ENCODE assay signal across 8 cellular contexts in the genomic region with DNA sequence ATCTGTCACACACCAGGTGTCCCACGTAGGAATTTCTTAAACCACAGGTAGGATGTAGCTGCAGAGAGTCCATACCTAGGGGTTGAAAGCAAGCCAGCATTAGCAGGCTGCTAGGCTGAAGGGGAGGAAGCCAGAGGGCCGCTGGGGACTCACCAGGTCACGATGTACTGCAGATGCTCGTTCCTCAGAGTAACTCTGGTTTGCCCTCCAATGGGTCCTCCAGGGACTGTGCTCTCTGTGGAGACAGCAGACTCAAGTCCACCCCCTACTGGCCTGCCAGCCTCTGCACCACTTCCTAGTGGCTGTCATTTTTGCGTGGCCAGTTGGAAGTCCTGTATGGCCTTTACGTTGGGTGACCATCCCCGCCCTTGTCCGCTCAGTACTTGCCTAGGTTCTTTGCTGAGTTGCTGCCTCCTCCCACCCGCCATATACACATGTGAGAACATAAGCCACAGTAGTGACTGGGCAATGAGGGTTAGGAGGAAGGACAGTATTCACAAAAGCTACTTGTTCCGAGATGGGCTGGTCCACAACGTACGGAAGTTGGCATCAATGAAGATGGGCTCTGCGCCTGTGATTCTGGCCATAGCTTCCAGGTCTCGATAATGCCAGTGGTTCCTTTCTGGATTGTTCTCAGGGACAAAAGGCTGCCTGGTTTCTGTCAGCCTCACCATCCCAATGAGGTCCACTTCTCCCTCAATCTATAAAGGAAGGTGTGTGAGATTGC. TPM values are rescaled to one million over a fixed set of nuclear protein-coding genes. Genes with fewer than 3 reads are reported as not detected.
DNase-seq lines count a peak whose midpoint lies in the region; ATAC-seq, FAIRE-seq and TF ChIP-seq lines count a peak whose summit lies in the region.

No MANE protein-coding gene starts in this region.

- peak; percentile 33 for ATAC-seq in GM12878
- no peak for ATAC-seq in activated T-helper 17 cell treated with anti-CD3 and anti-CD28 coated beads, Interleukin-2, amount 50 U/mL, for 72 hours (replicated peaks)

- H3K36me3 Mint-ChIP-seq in activated T-helper 17 cell treated with anti-CD3 and anti-CD28 coated beads, Interleukin-2, amount 50 U/mL, for 72 hours (ENCODE audit: low read depth): peaks cover 61% of the 10 kb centered on the region

- no peak overlapping the region for H2AFZ ChIP-seq in PC-9
- no peak overlapping the region for H2AFZ ChIP-seq in GM12878 (ENCODE audit: control insufficient read depth, low read depth, low read length)
- H2AFZ ChIP-seq in mesenchymal stem cell (ENCODE audit: low read depth, low read length): no peak overlapping the region

- no peaks in the 10 kb centered on the region for H3K27me3 ChIP-seq in PC-9 (ENCODE audit: insufficient read depth, low read depth)
- no peaks in the 10 kb centered on the region for H3K27me3 ChIP-seq in GM12878 (replicated peaks in 1 of 2; ENCODE audit: control insufficient read depth in 2 of 2, insufficient read depth in 2 of 2, low read length in 1 of 2)
- no peaks in the 10 kb centered on the region for H3K27me3 ChIP-seq in mesenchymal stem cell (ENCODE audit: control insufficient read depth in 1 of 2, insufficient read depth in 1 of 2, low read length in 2 of 2)
- no peaks in the 10 kb centered on the region for H3K27me3 ChIP-seq in ascending aorta

- H3K9me3 ChIP-seq in PC-9 (ENCODE audit: insufficient read depth, low read depth) (no peaks in the 10 kb centered on the region), GM12878 (replicated peaks; ENCODE audit: control insufficient read depth, insufficient read depth, low read length) (no peaks in the 10 kb centered on the region), mesenchymal stem cell (ENCODE audit: control insufficient read depth, low read length) (no peaks in the 10 kb centered on the region), ascending aorta (no peaks in the 10 kb centered on the region)

- H3K4me1 Mint-ChIP-seq in activated T-helper 17 cell treated with anti-CD3 and anti-CD28 coated beads, Interleukin-2, amount 50 U/mL, for 72 hours: peaks cover 22% of the 10 kb centered on the region

- H3K36me3 ChIP-seq in PC-9 (ENCODE audit: low read depth): peaks cover 41% of the 10 kb centered on the region
- peaks cover 22 to 43% of the 10 kb centered on the region in 2 experiments for H3K36me3 ChIP-seq in GM12878 (ENCODE audit: control insufficient read depth in 2 of 2, insufficient read depth in 2 of 2, low read length in 1 of 2)
- H3K36me3 ChIP-seq in mesenchymal stem cell (ENCODE audit: control insufficient read depth in 1 of 2, insufficient read depth in 2 of 2, low read depth in 1 of 2, low read length in 2 of 2): peaks cover 51 to 58% of the 10 kb centered on the region in 2 experiments
- peaks cover 41% of the 10 kb centered on the region in 2 donors for H3K36me3 ChIP-seq in ascending aorta

- H3K4me3 ChIP-seq in PC-9: no peak overlapping the region
- no peak overlapping the region for H3K4me3 ChIP-seq in GM12878
- H3K4me3 ChIP-seq in mesenchymal stem cell (ENCODE audit: insufficient read depth in 1 of 2, low read depth in 1 of 2, low read length in 2 of 2): no peak overlapping the region
- no peak overlapping the region for H3K4me3 ChIP-seq in ascending aorta

- H3K27ac Mint-ChIP-seq in activated T-helper 17 cell treated with anti-CD3 and anti-CD28 coated beads, Interleukin-2, amount 50 U/mL, for 72 hours: no peak overlapping the region

- TF ChIP-seq CTCF in GM13976 (IDR thresholded peaks at IDR 0.05; ENCODE audit: borderline replicate concordance, control extremely low read depth, extremely low read depth, insufficient read depth, missing control alignments) (peak; percentile 41), PC-9 (conservative IDR thresholded peaks at IDR 0.05) (peak; percentile 67), GM12878 (IDR thresholded peaks at IDR 0.05 in 2 of 3, conservative IDR thresholded peaks at IDR 0.05 in 1 of 3; ENCODE audit: control insufficient read depth in 2 of 3, extremely low read depth in 1 of 3, insufficient read depth in 1 of 3, low read depth in 3 of 3, low read length in 3 of 3) (peak; percentile 51 to 79 (median 58)), ascending aorta (IDR thresholded peaks at IDR 0.05) (peak in 1 of 3 experiments; percentile 15)

- H4K20me1 ChIP-seq in PC-9 (ENCODE audit: insufficient read depth) (peaks cover 44% of the 10 kb centered on the region), GM12878 (ENCODE audit: control insufficient read depth, insufficient read depth) (no peaks in the 10 kb centered on the region; the same call in 1 of the 2 replicates)

- H4K8ac ChIP-seq in mesenchymal stem cell (ENCODE audit: low read length): no peak overlapping the region

- H3K23ac ChIP-seq in mesenchymal stem cell (ENCODE audit: low read length in 2 of 2): no peak overlapping the region

- H3K9ac ChIP-seq in GM12878 (ENCODE audit: control insufficient read depth, insufficient read depth, low read length) (no peak overlapping the region), mesenchymal stem cell (ENCODE audit: low read length) (peak overlapping the region; percentile 100)

- in situ Hi-C loops in GM13976 (cut with MboI; ENCODE audit: low sequenced_read_pairs, unreplicated experiment): no loop called here
- in situ Hi-C loops in GM12878 (cut with MboI): no loop called here

- no peak for TF ChIP-seq RAD21 in GM12878 (IDR thresholded peaks at IDR 0.05; ENCODE audit: insufficient read depth, low read depth, low read length)

- intact Hi-C loops in PC-9 (cut with micrococcal nuclease; ENCODE audit: unreplicated experiment): no loop called here
- intact Hi-C loops in GM12878 (cut with micrococcal nuclease; ENCODE audit: unreplicated experiment): no loop called here
- intact Hi-C loops in ascending aorta (cut with DNase I): no loop called here

- peak; percentile 62 for DNase-seq in AG20443 (ENCODE audit: low spot score)
- peak; percentile 62 for DNase-seq in GM13976 (ENCODE audit: low spot score)
- DNase-seq in PC-9: peak in 1 of 2 experiments; percentile 54
- no peak for DNase-seq in GM12878 (ENCODE audit: low read depth, low spot score)
- peak; percentile 66 for DNase-seq in mesenchymal stem cell
- DNase-seq in ascending aorta (ENCODE audit: low spot score in 2 of 2): no peak
- no peak for DNase-seq in activated CD4-positive, CD25-positive, alpha-beta regulatory T cell treated with anti-CD3 and anti-CD28 coated beads, Interleukin-2, amount 50 U/mL, for 72 hours

- peaks cover 15% of the 10 kb centered on the region for H3K79me1 ChIP-seq in mesenchymal stem cell (replicated peaks; ENCODE audit: low read length, poor library complexity, severe bottlenecking)

- no peaks in the 10 kb centered on the region for H3K27me3 Mint-ChIP-seq in activated T-helper 17 cell treated with anti-CD3 and anti-CD28 coated beads, Interleukin-2, amount 50 U/mL, for 72 hours

- 74% methylated on average over 14 of the region's 14 CpGs for WGBS in GM12878 (ENCODE audit: insufficient coverage, insufficient replicate concordance, low lambda C conversion rate, missing lambda C conversion rate)
- 82% methylated on average over 14 of the region's 14 CpGs for WGBS in mesenchymal stem cell

- no peak overlapping the region for H2BK5ac ChIP-seq in mesenchymal stem cell (ENCODE audit: low read depth, low read length, poor library complexity, severe bottlenecking)

- no peak overlapping the region for H2BK120ac ChIP-seq in mesenchymal stem cell (ENCODE audit: low read depth, low read length)

- RAD21 ChIA-PET in GM12878 (lab: Charles Lee; ENCODE audit: unreplicated experiment): no interaction called here

- H2AK5ac ChIP-seq in mesenchymal stem cell (ENCODE audit: low read length, severe bottlenecking): no peak overlapping the region

- H3K79me2 ChIP-seq in PC-9 (ENCODE audit: low read depth): peaks cover 55% of the 10 kb centered on the region
- H3K79me2 ChIP-seq in GM12878 (ENCODE audit: control insufficient read depth, insufficient read depth, low read length): peaks cover 48% of the 10 kb centered on the region

- CTCF ChIA-PET in PC-9 (lab: Charles Lee) (interaction anchor here (1.0 kb wide), 1 partner anchor 164 kb away, joined by 7 read pairs; no protein-coding TSS in a partner anchor), GM12878 (lab: Yijun Ruan, JAX) (interaction anchor here (1.0 to 1.8 kb wide), 4 partner anchors 14 to 134 kb away, joined by 3 to 4 read pairs (median 4); no protein-coding TSS in a partner anchor)

- peaks cover 21% of the 10 kb centered on the region for H3K4me1 ChIP-seq in PC-9 (replicated peaks; ENCODE audit: insufficient read depth)
- H3K4me1 ChIP-seq in GM12878 (ENCODE audit: control insufficient read depth, insufficient read depth, low read length): peaks cover 6% of the 10 kb centered on the region
- H3K4me1 ChIP-seq in mesenchymal stem cell (ENCODE audit: control insufficient read depth, insufficient read depth, low read depth, low read length): peaks cover 18% of the 10 kb centered on the region
- H3K4me1 ChIP-seq in ascending aorta: peaks cover 9 to 26% of the 10 kb centered on the region in 2 donors

- no peak for FAIRE-seq in GM12878 (lab: Jason Lieb, UNC)

- H3K4me2 ChIP-seq in PC-9 (no peak overlapping the region), GM12878 (ENCODE audit: control insufficient read depth, insufficient read depth) (no peak overlapping the region), mesenchymal stem cell (ENCODE audit: low read length, poor library complexity, severe bottlenecking) (no peak overlapping the region)

- no peak overlapping the region for H3K18ac ChIP-seq in mesenchymal stem cell (ENCODE audit: low read depth in 1 of 2, low read length in 2 of 2)

- peaks cover 70% of the 10 kb centered on the region for H3F3A ChIP-seq in PC-9 (ENCODE audit: insufficient read depth, low read depth)

- TF ChIP-seq EP300 in GM12878 (IDR thresholded peaks at IDR 0.05; ENCODE audit: borderline replicate concordance in 1 of 2, control insufficient read depth in 1 of 2, low read depth in 2 of 2, low read length in 2 of 2): no peak

- no peak overlapping the region for H2BK15ac ChIP-seq in mesenchymal stem cell (ENCODE audit: low read depth, poor library complexity, severe bottlenecking)

- SMC1A ChIA-PET in GM12878 (lab: Charles Lee; ENCODE audit: uncharacterized antibody, unreplicated experiment): no interaction called here

- no peaks in the 10 kb centered on the region for H3K9me2 ChIP-seq in PC-9 (ENCODE audit: insufficient read depth)

- no peak overlapping the region for H3K4me3 Mint-ChIP-seq in activated T-helper 17 cell treated with anti-CD3 and anti-CD28 coated beads, Interleukin-2, amount 50 U/mL, for 72 hours

- no peak overlapping the region for H3K14ac ChIP-seq in mesenchymal stem cell (ENCODE audit: low read length in 2 of 2)

- H3K9me3 Mint-ChIP-seq in activated T-helper 17 cell treated with anti-CD3 and anti-CD28 coated beads, Interleukin-2, amount 50 U/mL, for 72 hours: no peaks in the 10 kb centered on the region

- no peak overlapping the region for H4K91ac ChIP-seq in mesenchymal stem cell (ENCODE audit: low read length)

- H3K4ac ChIP-seq in mesenchymal stem cell (ENCODE audit: low read depth in 1 of 2, low read length in 2 of 2): no peak overlapping the region

- POLR2A ChIA-PET in PC-9 (lab: Charles Lee; ENCODE audit: unreplicated experiment): interaction anchor here (0.6 to 0.9 kb wide), 2 partner anchors 108 to 167 kb away, joined by 4 to 6 read pairs; partner anchors contain the start of gene CACFD1
- POLR2A ChIA-PET in GM12878 (lab: Charles Lee): interaction anchor here (0.7 to 0.9 kb wide), 2 partner anchors 20 to 111 kb away, joined by 3 to 4 read pairs; no protein-coding TSS in a partner anchor

- H2BK12ac ChIP-seq in mesenchymal stem cell (ENCODE audit: low read length in 2 of 2): no peak overlapping the region

- TF ChIP-seq POLR2A in GM12878 (IDR thresholded peaks at IDR 0.05; ENCODE audit: low read depth, low read length): no peak; the same call in 1 of the 2 replicates

- H3K27ac ChIP-seq in PC-9 (no peak overlapping the region), GM12878 (ENCODE audit: control insufficient read depth, insufficient read depth) (no peak overlapping the region), mesenchymal stem cell (ENCODE audit: low read length, poor library complexity, severe bottlenecking) (no peak overlapping the region), ascending aorta (no peak overlapping the region)

- BruUV-seq in PC-9 (replicated peaks; lab: Mats Ljungman, UMichigan): no TSS peak
- TSS peak; percentile 31 for BruUV-seq in GM12878 (replicated peaks; lab: Mats Ljungman, UMichigan)

RNA-seq across cellular contexts. Expression of gene RPL7A, which starts 4.1 kb away (rescaled TPM):
- 2,381 and 2,937 TPM in 2 replicates for total RNA-seq in PC-9 (2021)
- 311 and 335 TPM in 2 replicates for total RNA-seq in GM12878 (2013; cell fraction: nucleolus; rRNA removed)
- total RNA-seq in GM12878 (2014; rRNA removed): 3,012 and 3,152 TPM in 2 replicates
- 4,456 and 4,552 TPM in 2 replicates for total RNA-seq in GM12878 (2014; rRNA removed; fragmentation: Illumina TruSeq; extraction: Trizol)
- 3,952 and 4,036 TPM in 2 replicates for total RNA-seq in GM12878 (2021)
- polyA plus RNA-seq in GM12878 (2011; ENCODE audit: low read depth): 3,318 TPM
- polyA plus RNA-seq in GM12878 (2011; rRNA removed): 2,241 and 2,769 TPM in 2 replicates
- polyA plus RNA-seq in GM12878 (2011; cell fraction: cytosol; rRNA removed): 3,977 and 4,009 TPM in 2 replicates
- 1,384 and 1,496 TPM in 2 replicates for polyA plus RNA-seq in GM12878 (2011; cell fraction: nucleus; rRNA removed)
- 3,660 and 4,993 TPM in 2 replicates for polyA plus RNA-seq in GM12878 (2012)
- 5,018 and 5,193 TPM in 2 replicates for polyA plus RNA-seq in GM12878 (2014; fragmentation: Illumina TruSeq; extraction: Trizol)
- 1,000 to 10,000 TPM; 3,258 to 3,500 TPM for polyA plus RNA-seq in GM12878 (2014; fragmentation: Nextera tagmentation; extraction: Ambion mirVana)
- 3,393 and 3,435 TPM in 2 replicates for polyA plus RNA-seq in GM12878 (2014; rRNA removed)
- polyA plus RNA-seq in GM12878 (2016; fragmentation: Nextera tagmentation; extraction: Ambion mirVana): 100 to 1,000 TPM; 917 to 932 TPM
- polyA minus RNA-seq in GM12878 (2011; rRNA and poly(A)+ RNA removed): 2,559 and 3,565 TPM in 2 replicates
- 727 and 817 TPM in 2 replicates for polyA minus RNA-seq in GM12878 (2011; cell fraction: cytosol; rRNA and poly(A)+ RNA removed)
- polyA minus RNA-seq in GM12878 (2011; cell fraction: nucleus; rRNA and poly(A)+ RNA removed): 270 and 379 TPM in 2 replicates
- polyA plus RNA-seq in mesenchymal stem cell (2013, experiment 1 of 2): 1,924 TPM
- 1,950 TPM for polyA plus RNA-seq in mesenchymal stem cell (2013, experiment 2 of 2)
- total RNA-seq in ascending aorta: 1,203 TPM
- 1,000 to 10,000 TPM; 3,005 to 3,350 TPM for total RNA-seq in activated T-helper 17 cell treated with anti-CD3 and anti-CD28 coated beads, Interleukin-2, amount 50 U/mL, for 72 hours

RNA-seq across cellular contexts. Expression of gene MED22, which starts 4.1 kb away (rescaled TPM):
- total RNA-seq in PC-9 (2021): 38.2 and 38.7 TPM in 2 replicates
- total RNA-seq in GM12878 (2013; cell fraction: nucleolus; rRNA removed): 63.8 and 82.8 TPM in 2 replicates
- 21.5 and 25.5 TPM in 2 replicates for total RNA-seq in GM12878 (2014; rRNA removed)
- 13.4 and 15.4 TPM in 2 replicates for total RNA-seq in GM12878 (2014; rRNA removed; fragmentation: Illumina TruSeq; extraction: Trizol)
- total RNA-seq in GM12878 (2021): 31.8 and 35.4 TPM in 2 replicates
- polyA plus RNA-seq in GM12878 (2011; ENCODE audit: low read depth): 7.7 TPM
- polyA plus RNA-seq in GM12878 (2011; rRNA removed): 10.6 and 26.1 TPM in 2 replicates
- polyA plus RNA-seq in GM12878 (2011; cell fraction: cytosol; rRNA removed): 25.1 and 37.3 TPM in 2 replicates
- 70.4 and 74.5 TPM in 2 replicates for polyA plus RNA-seq in GM12878 (2011; cell fraction: nucleus; rRNA removed)
- 16.0 and 18.8 TPM in 2 replicates for polyA plus RNA-seq in GM12878 (2012)
- polyA plus RNA-seq in GM12878 (2014; fragmentation: Illumina TruSeq; extraction: Trizol): 6.2 and 15.0 TPM in 2 replicates
- 1 to 10 TPM; 1.4 to 3.4 TPM for polyA plus RNA-seq in GM12878 (2014; fragmentation: Nextera tagmentation; extraction: Ambion mirVana)
- 42.0 and 42.1 TPM in 2 replicates for polyA plus RNA-seq in GM12878 (2014; rRNA removed)
- 10 to 100 TPM; 24.3 to 25.0 TPM for polyA plus RNA-seq in GM12878 (2016; fragmentation: Nextera tagmentation; extraction: Ambion mirVana)
- polyA minus RNA-seq in GM12878 (2011; rRNA and poly(A)+ RNA removed): 20.9 and 24.1 TPM in 2 replicates
- 5.6 and 6.7 TPM in 2 replicates for polyA minus RNA-seq in GM12878 (2011; cell fraction: cytosol; rRNA and poly(A)+ RNA removed)
- 12.9 and 26.4 TPM in 2 replicates for polyA minus RNA-seq in GM12878 (2011; cell fraction: nucleus; rRNA and poly(A)+ RNA removed)
- 17.8 TPM for polyA plus RNA-seq in mesenchymal stem cell (2013, experiment 1 of 2)
- 17.7 TPM for polyA plus RNA-seq in mesenchymal stem cell (2013, experiment 2 of 2)
- total RNA-seq in ascending aorta: 52.2 TPM
- 10 to 100 TPM; 21.3 to 29.9 TPM for total RNA-seq in activated T-helper 17 cell treated with anti-CD3 and anti-CD28 coated beads, Interleukin-2, amount 50 U/mL, for 72 hours

RNA-seq across cellular contexts. Expression of gene SURF1, which starts 4.2 kb away (rescaled TPM):
- total RNA-seq in PC-9 (2021): 57.7 and 69.1 TPM in 2 replicates
- 4.2 and 4.7 TPM in 2 replicates for total RNA-seq in GM12878 (2013; cell fraction: nucleolus; rRNA removed)
- total RNA-seq in GM12878 (2014; rRNA removed): 20.1 and 23.1 TPM in 2 replicates
- total RNA-seq in GM12878 (2014; rRNA removed; fragmentation: Illumina TruSeq; extraction: Trizol): 17.7 and 17.9 TPM in 2 replicates
- total RNA-seq in GM12878 (2021): 27.6 and 27.9 TPM in 2 replicates
- 25.5 TPM for polyA plus RNA-seq in GM12878 (2011; ENCODE audit: low read depth)
- 25.4 and 31.6 TPM in 2 replicates for polyA plus RNA-seq in GM12878 (2011; rRNA removed)
- polyA plus RNA-seq in GM12878 (2011; cell fraction: cytosol; rRNA removed): 29.4 and 32.3 TPM in 2 replicates
- 37.9 and 49.3 TPM in 2 replicates for polyA plus RNA-seq in GM12878 (2011; cell fraction: nucleus; rRNA removed)
- 23.0 and 23.6 TPM in 2 replicates for polyA plus RNA-seq in GM12878 (2012)
- polyA plus RNA-seq in GM12878 (2014; fragmentation: Illumina TruSeq; extraction: Trizol): 21.2 and 22.8 TPM in 2 replicates
- 10 to 100 TPM; 19.2 to 34.6 TPM for polyA plus RNA-seq in GM12878 (2014; fragmentation: Nextera tagmentation; extraction: Ambion mirVana)
- 31.5 and 32.3 TPM in 2 replicates for polyA plus RNA-seq in GM12878 (2014; rRNA removed)
- polyA plus RNA-seq in GM12878 (2016; fragmentation: Nextera tagmentation; extraction: Ambion mirVana): 10 to 100 TPM; 45.6 to 46.4 TPM
- polyA minus RNA-seq in GM12878 (2011; rRNA and poly(A)+ RNA removed): 11.6 and 20.0 TPM in 2 replicates
- polyA minus RNA-seq in GM12878 (2011; cell fraction: cytosol; rRNA and poly(A)+ RNA removed): 4.4 and 4.9 TPM in 2 replicates
- polyA minus RNA-seq in GM12878 (2011; cell fraction: nucleus; rRNA and poly(A)+ RNA removed): 6.4 and 7.1 TPM in 2 replicates
- polyA plus RNA-seq in mesenchymal stem cell (2013, experiment 1 of 2): 30.0 TPM
- 30.1 TPM for polyA plus RNA-seq in mesenchymal stem cell (2013, experiment 2 of 2)
- 19.9 TPM for total RNA-seq in ascending aorta
- total RNA-seq in activated T-helper 17 cell treated with anti-CD3 and anti-CD28 coated beads, Interleukin-2, amount 50 U/mL, for 72 hours: 10 to 100 TPM; 13.9 to 25.4 TPM

RNA-seq across cellular contexts. Expression of gene SURF2, which starts 4.3 kb away (rescaled TPM):
- total RNA-seq in PC-9 (2021) (18.1 and 28.6 TPM in 2 replicates), GM12878 (2014; rRNA removed) (25.6 and 31.3 TPM in 2 replicates), GM12878 (2014; rRNA removed; fragmentation: Illumina TruSeq; extraction: Trizol) (12.8 and 18.2 TPM in 2 replicates), GM12878 (2021) (19.4 and 23.4 TPM in 2 replicates), ascending aorta (4.4 TPM)
- total RNA-seq in GM12878 (2013; cell fraction: nucleolus; rRNA removed): 1.2 and 2.0 TPM in 2 replicates
- 5.2 TPM for polyA plus RNA-seq in GM12878 (2011; ENCODE audit: low read depth)
- polyA plus RNA-seq in GM12878 (2011; rRNA removed) (7.5 and 12.1 TPM in 2 replicates), GM12878 (2014; fragmentation: Illumina TruSeq; extraction: Trizol) (5.3 and 10.0 TPM in 2 replicates), GM12878 (2014; fragmentation: Nextera tagmentation; extraction: Ambion mirVana) (1 to 10 TPM; 4.0 to 7.6 TPM), GM12878 (2014; rRNA removed) (37.3 and 42.5 TPM in 2 replicates), GM12878 (2016; fragmentation: Nextera tagmentation; extraction: Ambion mirVana) (10 to 100 TPM; 37.8 to 41.7 TPM)
- polyA plus RNA-seq in GM12878 (2011; cell fraction: cytosol; rRNA removed): 15.4 and 20.1 TPM in 2 replicates
- polyA plus RNA-seq in GM12878 (2011; cell fraction: nucleus; rRNA removed): 13.5 and 21.6 TPM in 2 replicates
- polyA plus RNA-seq in GM12878 (2012): 15.3 and 18.6 TPM in 2 replicates
- polyA minus RNA-seq in GM12878 (2011; rRNA and poly(A)+ RNA removed): 4.0 and 6.0 TPM in 2 replicates
- polyA minus RNA-seq in GM12878 (2011; cell fraction: cytosol; rRNA and poly(A)+ RNA removed): 5.1 and 12.0 TPM in 2 replicates
- 2.8 and 6.6 TPM in 2 replicates for polyA minus RNA-seq in GM12878 (2011; cell fraction: nucleus; rRNA and poly(A)+ RNA removed)
- 23.7 TPM for polyA plus RNA-seq in mesenchymal stem cell (2013, experiment 1 of 2)
- 24.2 TPM for polyA plus RNA-seq in mesenchymal stem cell (2013, experiment 2 of 2)
- total RNA-seq in activated T-helper 17 cell treated with anti-CD3 and anti-CD28 coated beads, Interleukin-2, amount 50 U/mL, for 72 hours: 10 to 100 TPM in 1 of 2 donors, 1 to 10 TPM in 1; 7.0 to 17.3 TPM

RNA-seq across cellular contexts. Expression of gene SURF6, which starts 16.1 kb away (rescaled TPM):
- 21.2 and 29.8 TPM in 2 replicates for total RNA-seq in PC-9 (2021)
- 17.7 and 19.0 TPM in 2 replicates for total RNA-seq in GM12878 (2013; cell fraction: nucleolus; rRNA removed)
- 18.5 and 18.8 TPM in 2 replicates for total RNA-seq in GM12878 (2014; rRNA removed)
- 10.7 and 11.4 TPM in 2 replicates for total RNA-seq in GM12878 (2014; rRNA removed; fragmentation: Illumina TruSeq; extraction: Trizol)
- total RNA-seq in GM12878 (2021): 25.7 and 27.2 TPM in 2 replicates
- 4.6 TPM for polyA plus RNA-seq in GM12878 (2011; ENCODE audit: low read depth)
- 5.8 and 8.7 TPM in 2 replicates for polyA plus RNA-seq in GM12878 (2011; rRNA removed)
- 8.8 and 16.7 TPM in 2 replicates for polyA plus RNA-seq in GM12878 (2011; cell fraction: cytosol; rRNA removed)
- polyA plus RNA-seq in GM12878 (2011; cell fraction: nucleus; rRNA removed): 14.9 and 25.2 TPM in 2 replicates
- 15.2 and 15.3 TPM in 2 replicates for polyA plus RNA-seq in GM12878 (2012)
- polyA plus RNA-seq in GM12878 (2014; fragmentation: Illumina TruSeq; extraction: Trizol): 5.4 and 9.4 TPM in 2 replicates
- polyA plus RNA-seq in GM12878 (2014; fragmentation: Nextera tagmentation; extraction: Ambion mirVana): 1 to 10 TPM; 2.2 to 3.0 TPM
- 23.0 and 23.2 TPM in 2 replicates for polyA plus RNA-seq in GM12878 (2014; rRNA removed)
- polyA plus RNA-seq in GM12878 (2016; fragmentation: Nextera tagmentation; extraction: Ambion mirVana): 10 to 100 TPM; 24.6 to 26.4 TPM
- polyA minus RNA-seq in GM12878 (2011; rRNA and poly(A)+ RNA removed): 4.5 and 5.9 TPM in 2 replicates
- 3.1 and 3.2 TPM in 2 replicates for polyA minus RNA-seq in GM12878 (2011; cell fraction: cytosol; rRNA and poly(A)+ RNA removed)
- 3.9 and 5.5 TPM in 2 replicates for polyA minus RNA-seq in GM12878 (2011; cell fraction: nucleus; rRNA and poly(A)+ RNA removed)
- polyA plus RNA-seq in mesenchymal stem cell (2013, experiment 1 of 2): 10.1 TPM
- polyA plus RNA-seq in mesenchymal stem cell (2013, experiment 2 of 2): 9.7 TPM
- 5.3 TPM for total RNA-seq in ascending aorta
- total RNA-seq in activated T-helper 17 cell treated with anti-CD3 and anti-CD28 coated beads, Interleukin-2, amount 50 U/mL, for 72 hours: 10 to 100 TPM; 17.4 to 26.3 TPM

Comparison
In these comparisons a context has a peak if more than half of its experiments do, and no peak if none do; other contexts are left out.
1. DNase-seq: peak in AG20443 (single experiment), GM13976 (single experiment) and mesenchymal stem cell (single experiment); none in GM12878 (single experiment), ascending aorta (0 of 2) and activated CD4-positive, CD25-positive, alpha-beta regulatory T cell treated with anti-CD3 and anti-CD28 coated beads, Interleukin-2, amount 50 U/mL, for 72 hours (single experiment).